Comparison of ENCODE assay signal across 8 cellular contexts in the genomic region with DNA sequence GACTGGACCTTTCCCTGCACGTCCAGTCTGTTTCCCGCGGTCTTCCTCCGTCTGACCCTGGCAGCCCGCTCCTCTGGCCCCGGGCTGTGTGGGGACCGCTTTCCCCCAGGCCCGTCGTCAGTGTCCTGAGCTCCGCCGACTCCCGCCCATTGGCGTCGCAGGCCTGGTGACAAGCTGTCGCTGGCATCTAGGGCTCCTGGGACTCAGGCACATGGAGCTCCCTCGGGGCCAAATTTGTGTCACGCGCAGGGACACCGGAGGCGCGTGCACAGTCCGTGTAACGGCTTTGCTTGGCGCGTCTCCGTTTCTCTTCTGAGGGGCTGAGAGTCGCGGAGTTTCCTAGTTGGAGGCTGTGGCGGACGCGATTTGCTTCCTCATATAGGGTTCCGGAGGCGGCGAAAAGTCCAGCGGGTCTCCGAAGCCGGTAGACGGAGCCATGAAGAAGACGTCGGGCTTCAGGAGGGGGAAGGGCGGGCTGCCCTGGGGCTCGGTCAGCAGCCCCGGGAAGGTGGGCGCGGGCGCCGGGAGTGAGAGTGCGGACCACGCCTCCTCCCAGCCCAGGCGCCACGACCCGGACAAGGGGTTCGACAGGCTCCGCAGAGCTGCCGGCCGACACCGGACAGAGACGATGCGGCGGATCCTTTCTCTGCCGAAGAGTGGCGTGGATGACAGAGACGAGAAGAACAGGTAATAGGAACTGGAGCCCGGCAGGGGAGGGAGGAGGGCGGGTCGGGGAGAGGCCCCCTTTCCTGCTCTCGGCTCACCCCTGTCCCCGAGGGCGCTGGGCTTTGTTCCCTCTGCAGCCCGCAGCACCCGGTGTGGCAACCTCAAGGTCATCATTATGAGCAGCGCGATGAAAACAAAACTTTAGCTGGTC. TPM values are rescaled to one million over a fixed set of nuclear protein-coding genes. Genes with fewer than 3 reads are reported as not detected.
A peak's percentile ranks its signal among the peaks of the same experiment; 100 is the strongest.
DNase-seq lines count a peak whose midpoint lies in the region; ATAC-seq and TF ChIP-seq lines count a peak whose summit lies in the region.
"Not testable (repeated sequence)": the region's sequence is repeated elsewhere in the genome, so short reads cannot be mapped to it uniquely, and the experiment has no call there.

No MANE protein-coding gene starts in this region.

- POLR2A ChIA-PET in activated CD8-positive, alpha-beta T cell treated with anti-CD3 and anti-CD28 coated beads for 36 hours (lab: Charles Lee) = interaction anchor here (1.0 kb wide), 1 partner anchor 141 kb away, joined by 3 read pairs; no protein-coding TSS in a partner anchor

- H3K4me1 ChIP-seq in hepatocyte (ENCODE audit: insufficient read depth) = not testable (repeated sequence)

- not testable (repeated sequence) for H3K9me2 ChIP-seq in hepatocyte (replicated peaks; ENCODE audit: insufficient read depth)

- intact Hi-C loops in activated CD8-positive, alpha-beta T cell treated with anti-CD3 and anti-CD28 coated beads for 36 hours (cut with micrococcal nuclease); dendritic cell treated with granulocyte-macrophage colony-stimulating factor and Interleukin-4, amounts not matched to agents 40 ng/mL and 50 ng/mL, for 4 days (cut with micrococcal nuclease): not testable (repeated sequence)

- H3K4me3 ChIP-seq in HFF-Myc (replicated peaks; ENCODE audit: low read depth, low read length) = peak overlapping the region; percentile 33
- peak overlapping the region; percentile 26 for H3K4me3 ChIP-seq in hepatocyte

- H3K27ac Mint-ChIP-seq in activated CD8-positive, alpha-beta T cell treated with anti-CD3 and anti-CD28 coated beads for 36 hours; natural killer cell treated with Interleukin-12 subunit alpha and Interleukin-12 subunit beta and Interleukin-15 and Interleukin-18, amount 100 ng/mL, for 72 hours: not testable (repeated sequence)
- peak overlapping the region; percentile 58 for H3K27ac Mint-ChIP-seq in dendritic cell treated with granulocyte-macrophage colony-stimulating factor and Interleukin-4, amounts not matched to agents 40 ng/mL and 50 ng/mL, for 4 days
- H3K27ac Mint-ChIP-seq in stimulated activated naive CD8-positive, alpha-beta T cell treated with anti-CD3 and anti-CD28 coated beads, Interleukin-15, amount 100 ng/mL, for 72 hours = peak overlapping the region; percentile 69 to 74

- peak; percentile 60 for ATAC-seq in activated CD8-positive, alpha-beta T cell treated with anti-CD3 and anti-CD28 coated beads for 36 hours
- ATAC-seq in natural killer cell treated with Interleukin-12 subunit alpha and Interleukin-12 subunit beta and Interleukin-15 and Interleukin-18, amount 100 ng/mL, for 72 hours = peak; percentile 64 to 65
- peak; percentile 65 for ATAC-seq in stimulated activated naive CD8-positive, alpha-beta T cell treated with anti-CD3 and anti-CD28 coated beads, Interleukin-15, amount 100 ng/mL, for 72 hours

- H2AFZ ChIP-seq in hepatocyte = peak overlapping the region; percentile 68

- H3K79me2 ChIP-seq in hepatocyte = not testable (repeated sequence)

- H3K36me3 Mint-ChIP-seq in activated CD8-positive, alpha-beta T cell treated with anti-CD3 and anti-CD28 coated beads for 36 hours (ENCODE audit: low read depth); dendritic cell treated with granulocyte-macrophage colony-stimulating factor and Interleukin-4, amounts not matched to agents 40 ng/mL and 50 ng/mL, for 4 days (ENCODE audit: low read depth); natural killer cell treated with Interleukin-12 subunit alpha and Interleukin-12 subunit beta and Interleukin-15 and Interleukin-18, amount 100 ng/mL, for 72 hours: not testable (repeated sequence)

- H3K4me2 ChIP-seq in hepatocyte = peak overlapping the region; percentile 96

- not testable (repeated sequence) for H3K27ac ChIP-seq in hepatocyte

- not testable (repeated sequence) for H3K9me3 ChIP-seq in hepatocyte (ENCODE audit: low read depth)

- DNase-seq in DMS 273 (lab: John Stamatoyannopoulos, UW; ENCODE audit: unreplicated experiment) = peak; percentile 33
- not testable (repeated sequence) for DNase-seq in HFF-Myc (ENCODE audit: extremely low read depth, low read depth)
- DNase-seq in NCI-H510A (lab: John Stamatoyannopoulos, UW) = peak; percentile 0
- peak; percentile 38 for DNase-seq in activated CD8-positive, alpha-beta T cell treated with anti-CD3 and anti-CD28 coated beads for 36 hours
- peak; percentile 16 for DNase-seq in hepatocyte (ENCODE audit: low spot score)
- peak; percentile 62 for DNase-seq in natural killer cell treated with Interleukin-12 subunit alpha and Interleukin-12 subunit beta and Interleukin-15 and Interleukin-18, amount 100 ng/mL, for 72 hours (ENCODE audit: low spot score)
- peak in 1 of 2 donors; percentile 25 for DNase-seq in stimulated activated naive CD8-positive, alpha-beta T cell treated with anti-CD3 and anti-CD28 coated beads, Interleukin-15, amount 100 ng/mL, for 72 hours

- CTCF ChIA-PET in activated CD8-positive, alpha-beta T cell treated with anti-CD3 and anti-CD28 coated beads for 36 hours (lab: Charles Lee) = interaction anchor here (0.6 to 1.4 kb wide), 2 partner anchors 14 to 23 kb away, joined by 3 read pairs; no protein-coding TSS in a partner anchor

- H3K4me1 Mint-ChIP-seq in activated CD8-positive, alpha-beta T cell treated with anti-CD3 and anti-CD28 coated beads for 36 hours (ENCODE audit: low read depth); dendritic cell treated with granulocyte-macrophage colony-stimulating factor and Interleukin-4, amounts not matched to agents 40 ng/mL and 50 ng/mL, for 4 days (ENCODE audit: low read depth): not testable (repeated sequence)
- peaks cover 4 to 13% of the 10 kb centered on the region in 2 donors for H3K4me1 Mint-ChIP-seq in natural killer cell treated with Interleukin-12 subunit alpha and Interleukin-12 subunit beta and Interleukin-15 and Interleukin-18, amount 100 ng/mL, for 72 hours (ENCODE audit: low read depth in 2 of 2)
- peaks cover 14% of the 10 kb centered on the region for H3K4me1 Mint-ChIP-seq in stimulated activated naive CD8-positive, alpha-beta T cell treated with anti-CD3 and anti-CD28 coated beads, Interleukin-15, amount 100 ng/mL, for 72 hours

- peak overlapping the region; percentile 73 for H3K4me3 Mint-ChIP-seq in activated CD8-positive, alpha-beta T cell treated with anti-CD3 and anti-CD28 coated beads for 36 hours
- peak overlapping the region; percentile 85 for H3K4me3 Mint-ChIP-seq in dendritic cell treated with granulocyte-macrophage colony-stimulating factor and Interleukin-4, amounts not matched to agents 40 ng/mL and 50 ng/mL, for 4 days
- peak overlapping the region; percentile 89 for H3K4me3 Mint-ChIP-seq in natural killer cell treated with Interleukin-12 subunit alpha and Interleukin-12 subunit beta and Interleukin-15 and Interleukin-18, amount 100 ng/mL, for 72 hours
- peak overlapping the region; percentile 87 to 90 for H3K4me3 Mint-ChIP-seq in stimulated activated naive CD8-positive, alpha-beta T cell treated with anti-CD3 and anti-CD28 coated beads, Interleukin-15, amount 100 ng/mL, for 72 hours

- H3K27me3 ChIP-seq in hepatocyte = peaks cover 46% of the 10 kb centered on the region

- peaks cover 39% of the 10 kb centered on the region for H3K27me3 Mint-ChIP-seq in activated CD8-positive, alpha-beta T cell treated with anti-CD3 and anti-CD28 coated beads for 36 hours
- H3K27me3 Mint-ChIP-seq in dendritic cell treated with granulocyte-macrophage colony-stimulating factor and Interleukin-4, amounts not matched to agents 40 ng/mL and 50 ng/mL, for 4 days = peaks cover 58% of the 10 kb centered on the region
- peaks cover 36 to 42% of the 10 kb centered on the region in 2 donors for H3K27me3 Mint-ChIP-seq in natural killer cell treated with Interleukin-12 subunit alpha and Interleukin-12 subunit beta and Interleukin-15 and Interleukin-18, amount 100 ng/mL, for 72 hours
- H3K27me3 Mint-ChIP-seq in stimulated activated naive CD8-positive, alpha-beta T cell treated with anti-CD3 and anti-CD28 coated beads, Interleukin-15, amount 100 ng/mL, for 72 hours = peaks cover 75% of the 10 kb centered on the region

- not testable (repeated sequence) for H3K9me3 Mint-ChIP-seq in activated CD8-positive, alpha-beta T cell treated with anti-CD3 and anti-CD28 coated beads for 36 hours; dendritic cell treated with granulocyte-macrophage colony-stimulating factor and Interleukin-4, amounts not matched to agents 40 ng/mL and 50 ng/mL, for 4 days; natural killer cell treated with Interleukin-12 subunit alpha and Interleukin-12 subunit beta and Interleukin-15 and Interleukin-18, amount 100 ng/mL, for 72 hours; stimulated activated naive CD8-positive, alpha-beta T cell treated with anti-CD3 and anti-CD28 coated beads, Interleukin-15, amount 100 ng/mL, for 72 hours

- not testable (repeated sequence) for H4K20me1 ChIP-seq in hepatocyte (ENCODE audit: insufficient read depth, poor library complexity, severe bottlenecking)

- not testable (repeated sequence) for H3K36me3 ChIP-seq in hepatocyte (replicated peaks; ENCODE audit: insufficient read depth, low read depth)

- TF ChIP-seq CTCF in HFF-Myc (IDR thresholded peaks at IDR 0.05; ENCODE audit: low read depth, low read length, missing control alignments); activated CD8-positive, alpha-beta T cell treated with anti-CD3 and anti-CD28 coated beads for 36 hours (IDR thresholded peaks at IDR 0.05); hepatocyte (IDR thresholded peaks at IDR 0.05; ENCODE audit: poor library complexity): not testable (repeated sequence)

- 16% methylated on average over 47 of the region's 73 CpGs for WGBS in hepatocyte (ENCODE audit: low lambda C conversion rate, missing lambda C conversion rate)

RNA-seq across cellular contexts. Expression of gene PARP4, which starts 29.1 kb away (rescaled TPM):
- total RNA-seq in activated CD8-positive, alpha-beta T cell treated with anti-CD3 and anti-CD28 coated beads for 36 hours = 10 to 100 TPM; 20.4 to 22.4 TPM
- 49.5 and 50.7 TPM in 2 replicates for total RNA-seq in hepatocyte
- polyA plus RNA-seq in hepatocyte = 19.5 and 21.6 TPM in 2 replicates
- 10 to 100 TPM; 55.8 to 71.8 TPM for total RNA-seq in natural killer cell treated with Interleukin-12 subunit alpha and Interleukin-12 subunit beta and Interleukin-15 and Interleukin-18, amount 100 ng/mL, for 72 hours
